ENCODE assay signal across 8 cellular contexts in the genomic region with DNA sequence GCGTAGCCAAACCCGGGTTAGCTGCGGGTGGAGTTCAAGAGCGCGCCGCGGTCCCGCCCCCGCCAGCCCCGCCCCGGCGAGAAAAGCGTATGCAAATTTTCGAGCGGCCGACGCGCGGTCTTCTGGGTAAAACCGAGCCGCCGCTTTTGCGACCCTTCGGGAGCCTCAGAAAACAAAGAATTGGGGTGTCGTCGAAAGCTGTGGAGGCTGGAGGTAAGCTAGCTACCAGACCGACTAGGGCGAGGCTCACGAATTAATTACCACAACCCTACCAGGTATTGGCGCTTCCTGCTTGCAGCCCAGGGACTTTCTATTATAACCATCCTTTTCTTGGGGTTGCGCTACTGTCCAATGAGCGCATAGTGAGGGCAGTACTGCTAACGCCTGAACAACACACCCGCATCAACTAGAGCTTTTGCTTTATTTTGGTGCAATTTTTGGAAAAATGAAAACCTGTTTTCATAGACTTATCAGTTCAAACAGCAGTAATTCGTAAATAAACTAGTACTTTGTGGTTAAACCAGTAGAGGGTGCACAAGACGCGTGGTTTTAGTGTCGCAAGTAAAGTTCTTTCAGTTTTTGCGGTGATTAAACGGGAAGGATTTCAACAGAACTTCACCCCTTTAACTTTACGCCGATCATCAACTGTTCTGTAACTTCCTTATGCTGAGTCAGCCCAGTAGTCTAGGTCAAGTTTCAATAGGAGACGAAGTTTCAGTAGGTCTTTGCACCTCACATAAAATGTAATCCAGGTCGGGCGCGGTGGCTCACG. TPM values are rescaled to one million over a fixed set of nuclear protein-coding genes. Genes with fewer than 3 reads are reported as not detected.
DNase-seq lines count a peak whose midpoint lies in the region; ATAC-seq, FAIRE-seq and TF ChIP-seq lines count a peak whose summit lies in the region.

TSS of gene RNU4ATAC (plus strand) at position 318 of the 772 bp plus-strand sequence.

- H2AFZ ChIP-seq in endothelial cell of umbilical vein (ENCODE audit: low read depth, low read length): peak within 1 kb of the TSS; percentile 52

- H4K20me1 ChIP-seq in endothelial cell of umbilical vein (replicated peaks; ENCODE audit: control insufficient read depth, extremely low read depth, insufficient read depth, low read length): no peaks in the 10 kb centered on the region

- peak; percentile 100 for TF ChIP-seq POLR2A in endothelial cell of umbilical vein (IDR thresholded peaks at IDR 0.05; ENCODE audit: low read depth, low read length)

- FAIRE-seq in endothelial cell of umbilical vein (lab: Jason Lieb, UNC): peak; percentile 90

- in situ Hi-C loops in Caki2 (cut with HindIII; ENCODE audit: low pct_unique_long_range_greater_than_20kb, low sequenced_read_pairs): no loop called here

- POLR2A ChIA-PET in endothelial cell of umbilical vein (lab: Charles Lee): interaction anchor here (0.6 to 2.8 kb wide), 20 partner anchors 9 to 1768 kb away, joined by 3 to 43 read pairs (median 4); partner anchors contain the start of genes CLASP1, NIFK and TSN

- peak within 1 kb of the TSS; percentile 94 for H3K4me2 ChIP-seq in endothelial cell of umbilical vein (ENCODE audit: insufficient read depth, low read length)

- no peaks in the 10 kb centered on the region for H3K36me3 ChIP-seq in endothelial cell of umbilical vein (ENCODE audit: control insufficient read depth in 2 of 2, extremely low read depth in 1 of 2, insufficient read depth in 2 of 2, low read length in 2 of 2)

- H3K27me3 ChIP-seq in endothelial cell of umbilical vein (ENCODE audit: control insufficient read depth in 2 of 2, insufficient read depth in 2 of 2, low read length in 2 of 2): no peaks in the 10 kb centered on the region

- TF ChIP-seq CTCF in endothelial cell of umbilical vein (IDR thresholded peaks at IDR 0.05; ENCODE audit: extremely low read depth in 1 of 2, insufficient read depth in 1 of 2, low read depth in 1 of 2, low read length in 2 of 2): peak; percentile 43 to 50

- DNase-seq in Caki2 (ENCODE audit: low read depth) (peak; percentile 99), HT1080 (ENCODE audit: low read depth) (peak; percentile 99), NOMO-1 treated with dmso at 0.1 percent for 144 hours (lab: John Stamatoyannopoulos, UW; ENCODE audit: unreplicated experiment) (peak; percentile 99), endothelial cell of umbilical vein (ENCODE audit: low read depth, low spot score) (peak; percentile 99), midbrain (lab: John Stamatoyannopoulos, UW) (peak; percentile 94)
- peak; percentile 63 for DNase-seq in activated CD8-positive, alpha-beta memory T cell treated with anti-CD3 and anti-CD28 coated beads, Interleukin-2, amount 50 U/mL, for 24 hours (ENCODE audit: extremely low read depth)
- peak; percentile 70 to 78 for DNase-seq in stimulated activated CD8-positive, alpha-beta memory T cell treated with anti-CD3 and anti-CD28 coated beads, Interleukin-2, amount 100 ng/mL, for 1 hour (ENCODE audit: low read depth in 2 of 2)

- ATAC-seq in GM21360 (IDR thresholded peaks at IDR 0.05; ENCODE audit: unreplicated experiment): peak; percentile 59

- H3K9me3 ChIP-seq in endothelial cell of umbilical vein (replicated peaks; ENCODE audit: control insufficient read depth, insufficient read depth, low read length): no peaks in the 10 kb centered on the region

- BruUV-seq in endothelial cell of umbilical vein (replicated peaks; lab: Mats Ljungman, UMichigan): TSS peak; percentile 100

- peak within 1 kb of the TSS; percentile 96 for H3K27ac ChIP-seq in endothelial cell of umbilical vein (ENCODE audit: insufficient read depth, low read depth, low read length)

- H3K4me1 ChIP-seq in endothelial cell of umbilical vein (ENCODE audit: control insufficient read depth, extremely low read depth, insufficient read depth, low read length): peaks cover 18% of the 10 kb centered on the region

- intact Hi-C loops in endothelial cell of umbilical vein (cut with micrococcal nuclease): loop anchor here (1.0 to 2.0 kb wide), 7 partner anchors 66 to 224 kb away; partner anchors contain the start of genes CLASP1, NIFK and TSN

- peak within 1 kb of the TSS; percentile 47 to 95 (median 65) for H3K4me3 ChIP-seq in endothelial cell of umbilical vein (replicated peaks in 1 of 3; ENCODE audit: insufficient read depth in 1 of 3, low read depth in 1 of 3, low read length in 3 of 3)

- H3K9me1 ChIP-seq in endothelial cell of umbilical vein (replicated peaks; ENCODE audit: control insufficient read depth, extremely low read depth, insufficient read depth, low read length): no peaks in the 10 kb centered on the region

- CTCF ChIA-PET in endothelial cell of umbilical vein (lab: Charles Lee): interaction anchor here (0.6 to 3.9 kb wide), 36 partner anchors 9 to 282 kb away, joined by 3 to 68 read pairs (median 4); partner anchors contain the start of genes CLASP1 and NIFK

- peak within 1 kb of the TSS; percentile 94 for H3K9ac ChIP-seq in endothelial cell of umbilical vein (replicated peaks; ENCODE audit: extremely low read depth, insufficient read depth, low read length)

- H3K79me2 ChIP-seq in endothelial cell of umbilical vein (ENCODE audit: control insufficient read depth, insufficient read depth, low read length): peaks cover 33% of the 10 kb centered on the region

- dilution Hi-C loops in endothelial cell of umbilical vein (cut with MboI; ENCODE audit: extremely low pct_ligation_motif_present, low sequenced_read_pairs): no loop called here

TF ChIP-seq in endothelial cell of umbilical vein, 7 proteins besides CTCF, POLR2A, EP300 and RAD21:
- TF ChIP-seq MAX (IDR thresholded peaks at IDR 0.05; ENCODE audit: insufficient read depth, insufficient read length): no peak
- TF ChIP-seq MYC (IDR thresholded peaks at IDR 0.05; ENCODE audit: low read depth, low read length): no peak
- TF ChIP-seq EZH2 (IDR thresholded peaks at IDR 0.05; ENCODE audit: borderline replicate concordance, low read depth, low read length, severe bottlenecking): no peak
- peak; percentile 46 for TF ChIP-seq JUN (IDR thresholded peaks at IDR 0.05; ENCODE audit: borderline replicate concordance, insufficient read depth, insufficient read length, low read depth)
- peak; percentile 30 for TF ChIP-seq FOS (IDR thresholded peaks at IDR 0.05; ENCODE audit: borderline replicate concordance, insufficient read depth, low read length)
- peak; percentile 37 for TF ChIP-seq GATA2 (IDR thresholded peaks at IDR 0.05; ENCODE audit: insufficient read depth, insufficient read length, low read depth, low read length)
- TF ChIP-seq POLR2AphosphoS5 (IDR thresholded peaks at IDR 0.05; ENCODE audit: insufficient read depth, low read depth, low read length): peak; percentile 100

RNA-seq across cellular contexts. Expression of gene RNU4ATAC, which starts in this region (rescaled TPM):
- total RNA-seq in Caki2 (2014; rRNA removed; shearing (Covaris generic); ENCODE audit: low replicate concordance): not detected in 2 replicates
- not detected in 2 replicates for total RNA-seq in HT1080 (2014; rRNA removed; shearing (Covaris generic))
- polyA plus RNA-seq in HT1080 (2015; cell fraction: cytosol; rRNA removed): not detected in 2 replicates
- polyA plus RNA-seq in HT1080 (2015; cell fraction: nucleus; rRNA removed): not detected in 2 replicates
- not detected in 2 replicates for total RNA-seq in endothelial cell of umbilical vein
- polyA plus RNA-seq in endothelial cell of umbilical vein: not detected in 2 replicates
- polyA plus RNA-seq in endothelial cell of umbilical vein (2011; cell fraction: cytosol; rRNA removed): not detected in 2 replicates
- polyA plus RNA-seq in endothelial cell of umbilical vein (2011; cell fraction: nucleus; rRNA removed): not detected in 2 replicates
- polyA plus RNA-seq in endothelial cell of umbilical vein (2012): not detected in 2 replicates
- under 0.01 TPM in 2 replicates for polyA minus RNA-seq in endothelial cell of umbilical vein
- polyA minus RNA-seq in endothelial cell of umbilical vein (2011; cell fraction: cytosol; rRNA and poly(A)+ RNA removed): 8,857 TPM
- under 0.01 TPM in 2 replicates for polyA minus RNA-seq in endothelial cell of umbilical vein (2011; cell fraction: nucleus; rRNA and poly(A)+ RNA removed)

Comparison
In these comparisons a context has a peak if more than half of its experiments do, and no peak if none do; other contexts are left out.
1. Peak in every context shown above with its lines: DNase-seq, ATAC-seq, H3K4me3 ChIP-seq and H3K27ac ChIP-seq.
2. Peak in DNase-seq in Caki2; RNA of the gene not detected or under 1 TPM.
3. Peak in DNase-seq in HT1080; RNA of the gene not detected or under 1 TPM.